Comparison of ENCODE assay signal across 1 cellular context in the genomic region with DNA sequence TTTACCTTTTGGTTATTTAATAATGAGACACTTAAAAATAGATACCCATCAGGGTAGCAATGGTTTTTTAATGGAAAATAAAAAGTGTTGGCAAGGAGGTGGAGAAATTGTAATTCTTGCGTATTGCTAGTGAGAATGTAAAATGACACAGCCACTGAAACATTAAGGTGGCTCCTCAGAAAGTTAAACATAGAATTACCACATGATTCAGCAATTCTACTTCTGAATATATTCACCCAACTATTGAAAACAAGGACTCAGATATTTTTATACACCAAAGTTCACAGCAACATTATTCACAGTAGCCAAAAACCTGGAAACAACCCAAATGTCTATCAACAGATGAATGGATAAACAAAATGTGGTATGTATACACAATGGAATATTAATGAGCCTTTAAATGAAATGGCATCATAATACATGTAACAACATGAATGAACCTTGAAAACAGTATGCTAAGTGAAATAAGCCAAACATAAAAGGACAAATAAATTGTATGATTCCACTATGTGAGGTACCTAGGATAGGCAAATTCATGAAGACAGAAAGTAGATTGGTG.
TF ChIP-seq lines count a peak whose summit lies in the region.

No MANE protein-coding gene starts in this region.

TF ChIP-seq in GM12878, 131 proteins besides CTCF, POLR2A, EP300 and RAD21 (continued from another document):
- TF ChIP-seq, protein P1, sequence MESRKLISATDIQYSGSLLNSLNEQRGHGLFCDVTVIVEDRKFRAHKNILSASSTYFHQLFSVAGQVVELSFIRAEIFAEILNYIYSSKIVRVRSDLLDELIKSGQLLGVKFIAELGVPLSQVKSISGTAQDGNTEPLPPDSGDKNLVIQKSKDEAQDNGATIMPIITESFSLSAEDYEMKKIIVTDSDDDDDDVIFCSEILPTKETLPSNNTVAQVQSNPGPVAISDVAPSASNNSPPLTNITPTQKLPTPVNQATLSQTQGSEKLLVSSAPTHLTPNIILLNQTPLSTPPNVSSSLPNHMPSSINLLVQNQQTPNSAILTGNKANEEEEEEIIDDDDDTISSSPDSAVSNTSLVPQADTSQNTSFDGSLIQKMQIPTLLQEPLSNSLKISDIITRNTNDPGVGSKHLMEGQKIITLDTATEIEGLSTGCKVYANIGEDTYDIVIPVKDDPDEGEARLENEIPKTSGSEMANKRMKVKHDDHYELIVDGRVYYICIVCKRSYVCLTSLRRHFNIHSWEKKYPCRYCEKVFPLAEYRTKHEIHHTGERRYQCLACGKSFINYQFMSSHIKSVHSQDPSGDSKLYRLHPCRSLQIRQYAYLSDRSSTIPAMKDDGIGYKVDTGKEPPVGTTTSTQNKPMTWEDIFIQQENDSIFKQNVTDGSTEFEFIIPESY (IDR thresholded peaks at IDR 0.05), result no peak
- TF ChIP-seq TAF1 (IDR thresholded peaks at IDR 0.05; ENCODE audit: borderline replicate concordance, low read depth, low read length) (no peak), GATAD2B (conservative IDR thresholded peaks at IDR 0.05; ENCODE audit: low read depth) (no peak), MEF2B (IDR thresholded peaks at IDR 0.05; ENCODE audit: partially characterized antibody, poor library complexity, severe bottlenecking) (no peak)
- TF ChIP-seq, protein P2, sequence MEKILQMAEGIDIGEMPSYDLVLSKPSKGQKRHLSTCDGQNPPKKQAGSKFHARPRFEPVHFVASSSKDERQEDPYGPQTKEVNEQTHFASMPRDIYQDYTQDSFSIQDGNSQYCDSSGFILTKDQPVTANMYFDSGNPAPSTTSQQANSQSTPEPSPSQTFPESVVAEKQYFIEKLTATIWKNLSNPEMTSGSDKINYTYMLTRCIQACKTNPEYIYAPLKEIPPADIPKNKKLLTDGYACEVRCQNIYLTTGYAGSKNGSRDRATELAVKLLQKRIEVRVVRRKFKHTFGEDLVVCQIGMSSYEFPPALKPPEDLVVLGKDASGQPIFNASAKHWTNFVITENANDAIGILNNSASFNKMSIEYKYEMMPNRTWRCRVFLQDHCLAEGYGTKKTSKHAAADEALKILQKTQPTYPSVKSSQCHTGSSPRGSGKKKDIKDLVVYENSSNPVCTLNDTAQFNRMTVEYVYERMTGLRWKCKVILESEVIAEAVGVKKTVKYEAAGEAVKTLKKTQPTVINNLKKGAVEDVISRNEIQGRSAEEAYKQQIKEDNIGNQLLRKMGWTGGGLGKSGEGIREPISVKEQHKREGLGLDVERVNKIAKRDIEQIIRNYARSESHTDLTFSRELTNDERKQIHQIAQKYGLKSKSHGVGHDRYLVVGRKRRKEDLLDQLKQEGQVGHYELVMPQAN (conservative IDR thresholded peaks at IDR 0.05), result no peak
TF ChIP-seq in GM12878: peak in this region for 0.
